8 cellular contexts compared by ENCODE assay signal in genomic region chr22:31495343-31495742, GRCh38. TPM values are rescaled to one million over a fixed set of nuclear protein-coding genes. Genes with fewer than 3 reads are reported as not detected.
DNase-seq lines count a peak whose midpoint lies in the region; ATAC-seq, FAIRE-seq and TF ChIP-seq lines count a peak whose summit lies in the region.

No MANE protein-coding gene starts in this region.

- H3K4me3 ChIP-seq in OCI-LY3 (ENCODE audit: low read length) (peak overlapping the region; percentile 85), H1 (ENCODE audit: extremely low read depth in 1 of 4, insufficient read depth in 2 of 4, low read depth in 3 of 4, low read length in 4 of 4) (peak overlapping the region in 3 of 4 experiments; percentile 61 to 76 (median 75); a peak in 5 of 8 replicates), osteoblast (ENCODE audit: insufficient read depth, low read length) (peak overlapping the region; percentile 98)

- no peak overlapping the region for H3K4ac ChIP-seq in H1 (replicated peaks; ENCODE audit: insufficient read length, low read depth, low read length)

- H2BK12ac ChIP-seq in H1 (ENCODE audit: low read depth, low read length), result no peak overlapping the region

- H3K9me3 ChIP-seq in OCI-LY3 (ENCODE audit: insufficient read depth, low read length) (peaks cover 6% of the 10 kb centered on the region), H1 (ENCODE audit: insufficient read depth in 2 of 2, low read depth in 1 of 2, low read length in 1 of 2) (peaks cover 0 to 5% of the 10 kb centered on the region in 2 experiments; a peak in 1 of 4 replicates), osteoblast (ENCODE audit: low read depth, low read length) (no peaks in the 10 kb centered on the region)

- H3K56ac ChIP-seq in H1 (replicated peaks; ENCODE audit: insufficient read length, low read depth, low read length), result no peak overlapping the region

- H2AK5ac ChIP-seq in H1 (ENCODE audit: low read depth, low read length), result no peak overlapping the region

- H3K9ac ChIP-seq in OCI-LY3 (ENCODE audit: low read length), result peak overlapping the region; percentile 89
- no peak overlapping the region for H3K9ac ChIP-seq in H1 (replicated peaks in 1 of 4; ENCODE audit: extremely low read depth in 1 of 4, low read depth in 3 of 4, low read length in 3 of 4)

- POLR2A ChIA-PET in H1 (lab: Charles Lee; ENCODE audit: partially characterized antibody), result interaction anchor here (1.5 kb wide), 1 partner anchor 96 kb away, joined by 3 read pairs; the partner anchor contains the start of gene DRG1

- H3K27me3 ChIP-seq in OCI-LY3 (ENCODE audit: low read depth, low read length) (no peaks in the 10 kb centered on the region), H1 (replicated peaks in 1 of 4; ENCODE audit: control insufficient read depth in 3 of 4, extremely low read depth in 1 of 4, insufficient read depth in 3 of 4, low read length in 3 of 4) (peaks cover 0 to 10% (median 4%) of the 10 kb centered on the region in 4 experiments; a peak in 2 of 7 replicates), osteoblast (ENCODE audit: insufficient read depth, low read length) (no peaks in the 10 kb centered on the region)

- H3K27ac Mint-ChIP-seq in Calu3 (ENCODE audit: unreplicated experiment), result no peak overlapping the region

- H2BK15ac ChIP-seq in H1 (ENCODE audit: low read length), result no peak overlapping the region

- H3K4me2 ChIP-seq in OCI-LY3 (ENCODE audit: low read length), result peak overlapping the region; percentile 80
- peak overlapping the region; percentile 69 to 78; a peak in 3 of 4 replicates for H3K4me2 ChIP-seq in H1 (ENCODE audit: insufficient read depth in 1 of 2, low read depth in 2 of 2, low read length in 2 of 2)
- H3K4me2 ChIP-seq in osteoblast (ENCODE audit: insufficient read depth, low read length), result peak overlapping the region; percentile 77

- H2AFZ ChIP-seq in OCI-LY3 (ENCODE audit: low read depth, low read length) (peak overlapping the region; percentile 32; the same call in 1 of the 2 replicates), H1 (ENCODE audit: low read length) (no peak overlapping the region), osteoblast (ENCODE audit: low read length) (peak overlapping the region; percentile 99)

- peak overlapping the region; percentile 79 for H4K5ac ChIP-seq in H1 (ENCODE audit: insufficient read length, low read depth, low read length)

- peaks cover 52% of the 10 kb centered on the region for H3K79me2 ChIP-seq in OCI-LY3 (ENCODE audit: low read length)
- peaks cover 0 to 5% of the 10 kb centered on the region in 2 experiments; a peak in 1 of 4 replicates for H3K79me2 ChIP-seq in H1 (ENCODE audit: control insufficient read depth in 1 of 2, insufficient read depth in 2 of 2, low read length in 2 of 2)
- peaks cover 25% of the 10 kb centered on the region for H3K79me2 ChIP-seq in osteoblast (ENCODE audit: insufficient read depth, low read length)

- H3K23ac ChIP-seq in H1 (ENCODE audit: insufficient read length), result no peak overlapping the region

- no peak for TF ChIP-seq RAD21 in H1 (IDR thresholded peaks at IDR 0.05 in 1 of 2, conservative IDR thresholded peaks at IDR 0.05 in 1 of 2; ENCODE audit: low read depth in 2 of 2, low read length in 2 of 2)

- H3K18ac ChIP-seq in H1 (ENCODE audit: extremely low read depth, low read length), result no peak overlapping the region; the same call in 1 of the 2 replicates

- H3K36me3 ChIP-seq in OCI-LY3 (replicated peaks; ENCODE audit: low read depth, low read length) (peaks cover 30% of the 10 kb centered on the region), H1 (ENCODE audit: control insufficient read depth in 2 of 4, insufficient read depth in 4 of 4, low read length in 3 of 4) (no peaks in the 10 kb centered on the region), osteoblast (ENCODE audit: insufficient read depth, low read length) (no peaks in the 10 kb centered on the region)

- no peak for DNase-seq in Calu3
- DNase-seq in H1 (ENCODE audit: low read depth in 1 of 2, low spot score in 2 of 2), result no peak
- no peak for DNase-seq in osteoblast (ENCODE audit: insufficient read length, low spot score, missing footprints)
- no peak for DNase-seq in NCI-H128 (lab: John Stamatoyannopoulos, UW; ENCODE audit: unreplicated experiment)
- no peak for DNase-seq in NCI-H2081 (lab: John Stamatoyannopoulos, UW)
- no peak for DNase-seq in KG1 (lab: John Stamatoyannopoulos, UW)

- intact Hi-C loops in Calu3 (cut with micrococcal nuclease; ENCODE audit: unreplicated experiment), result no loop called here

- peak overlapping the region; percentile 90 for H3K4me3 Mint-ChIP-seq in Calu3 (ENCODE audit: low read depth, unreplicated experiment)

- peaks cover 11% of the 10 kb centered on the region for H3K4me1 Mint-ChIP-seq in Calu3 (ENCODE audit: low read depth, unreplicated experiment)

- no peak for FAIRE-seq in H1 (lab: Jason Lieb, UNC)

- no peak overlapping the region for H2BK5ac ChIP-seq in H1 (ENCODE audit: low read depth, low read length)

- no peak for TF ChIP-seq CTCF in Calu3 (IDR thresholded peaks at IDR 0.05; ENCODE audit: unreplicated experiment)
- no peak for TF ChIP-seq CTCF in OCI-LY3 (IDR thresholded peaks at IDR 0.05; ENCODE audit: low read depth, low read length)
- no peak for TF ChIP-seq CTCF in H1 (IDR thresholded peaks at IDR 0.05; ENCODE audit: control extremely low read depth in 1 of 3, insufficient read depth in 1 of 3, low read depth in 1 of 3, low read length in 3 of 3)
- no peak for TF ChIP-seq CTCF in osteoblast (IDR thresholded peaks at IDR 0.05; ENCODE audit: extremely low read depth, low read depth, low read length)

- H4K20me1 ChIP-seq in OCI-LY3 (ENCODE audit: insufficient read depth, low read length) (no peaks in the 10 kb centered on the region), H1 (replicated peaks in 1 of 2; ENCODE audit: control insufficient read depth in 1 of 2, insufficient read depth in 2 of 2, low read length in 2 of 2) (no peaks in the 10 kb centered on the region), osteoblast (ENCODE audit: insufficient read depth, low read length) (no peaks in the 10 kb centered on the region)

- no peaks in the 10 kb centered on the region for H3K27me3 Mint-ChIP-seq in Calu3 (ENCODE audit: unreplicated experiment)

- CTCF ChIA-PET in Calu3 (lab: Charles Lee) (no interaction called here), H1 (lab: Charles Lee; ENCODE audit: partially characterized antibody) (no interaction called here)

- no peak overlapping the region for H4K91ac ChIP-seq in H1 (replicated peaks; ENCODE audit: insufficient read length, low read length)

- H3K23me2 ChIP-seq in H1 (ENCODE audit: low read depth, low read length), result peaks cover 4% of the 10 kb centered on the region; the same call in 1 of the 2 replicates

- H3K27ac ChIP-seq in OCI-LY3 (ENCODE audit: low read length) (peak overlapping the region; percentile 95), H1 (ENCODE audit: low read depth, low read length) (no peak overlapping the region), osteoblast (ENCODE audit: low read depth, low read length) (no peak overlapping the region)

- no peak overlapping the region for H2BK20ac ChIP-seq in H1 (ENCODE audit: low read length)

- H2BK120ac ChIP-seq in H1 (replicated peaks; ENCODE audit: low read depth, low read length), result no peak overlapping the region

- no peak overlapping the region for H4K8ac ChIP-seq in H1 (ENCODE audit: extremely low read depth, insufficient read depth, low read length)

- H3K9me3 Mint-ChIP-seq in Calu3 (ENCODE audit: low read depth, unreplicated experiment), result no peaks in the 10 kb centered on the region

- no peaks in the 10 kb centered on the region for H3K79me1 ChIP-seq in H1 (ENCODE audit: low read depth, low read length)

- 81% methylated on average over 15 of the region's 15 CpGs; no CpG with 5 or more reads in 1 of the 2 experiments for WGBS in H1 (ENCODE audit: extremely low coverage in 1 of 2, insufficient coverage in 1 of 2, insufficient read length in 1 of 2, insufficient replicate concordance in 2 of 2, low coverage in 1 of 2, low lambda C conversion rate in 2 of 2, missing lambda C conversion rate in 1 of 2), 2 experiments

- TF ChIP-seq EP300 in H1 (IDR thresholded peaks at IDR 0.05; ENCODE audit: borderline replicate concordance in 1 of 2, low read depth in 2 of 2, low read length in 2 of 2), result no peak

- TF ChIP-seq POLR2A in H1 (IDR thresholded peaks at IDR 0.05; ENCODE audit: control extremely low read depth in 1 of 2, low read depth in 2 of 2, low read length in 2 of 2), result no peak

- H3K14ac ChIP-seq in H1 (ENCODE audit: insufficient read length), result no peak overlapping the region

- BruUV-seq in Calu3 (replicated peaks; lab: Mats Ljungman, UMichigan), result no TSS peak

- no peak for ATAC-seq in GM21717 (IDR thresholded peaks at IDR 0.05; ENCODE audit: unreplicated experiment)

- H3K36me3 Mint-ChIP-seq in Calu3 (ENCODE audit: insufficient read depth, unreplicated experiment), result peaks cover 25% of the 10 kb centered on the region

- peaks cover 42% of the 10 kb centered on the region for H3K4me1 ChIP-seq in OCI-LY3 (ENCODE audit: low read length)
- H3K4me1 ChIP-seq in H1 (replicated peaks in 1 of 4; ENCODE audit: control insufficient read depth in 3 of 4, insufficient read depth in 4 of 4, low read length in 3 of 4), result peaks cover 1 to 8% (median 7%) of the 10 kb centered on the region in 4 experiments; a peak in 6 of 7 replicates
- H3K4me1 ChIP-seq in osteoblast (ENCODE audit: insufficient read depth, low read length), result peaks cover 8% of the 10 kb centered on the region

RNA-seq across cellular contexts. Expression of gene SFI1, which starts 1.0 kb away (rescaled TPM):
- 59.2 and 61.4 TPM in 2 replicates for total RNA-seq in Calu3 (2022)
- 30.1 and 31.2 TPM in 2 replicates for total RNA-seq in H1 (2021; fragmentation: NEBNext Ultra II Directional; extraction: Animal tissue kit (Norgen Biotek cat#: 25700))
- polyA plus RNA-seq in H1 (2011; rRNA removed), result 10.4 and 19.6 TPM in 2 replicates
- 21.6 TPM for polyA plus RNA-seq in H1 (2011; cell fraction: cytosol; rRNA removed)
- 108 TPM for polyA plus RNA-seq in H1 (2011; cell fraction: nucleus; rRNA removed)
- 21.3 to 26.3 TPM (median 24.8 TPM) in 4 replicates for polyA plus RNA-seq in H1 (2012, experiment 1 of 2)
- 6.0 TPM for polyA plus RNA-seq in H1 (2012, experiment 2 of 2)
- 13.5 TPM for polyA plus RNA-seq in H1 (2013, experiment 1 of 2)
- 11.4 TPM for polyA plus RNA-seq in H1 (2013, experiment 2 of 2)
- polyA minus RNA-seq in H1 (2011; rRNA and poly(A)+ RNA removed), result 25.3 and 28.1 TPM in 2 replicates
- polyA minus RNA-seq in H1 (2011; cell fraction: cytosol; rRNA and poly(A)+ RNA removed), result 23.9 TPM
- 55.0 TPM for polyA minus RNA-seq in H1 (2011; cell fraction: nucleus; rRNA and poly(A)+ RNA removed)
- 16.6 and 18.3 TPM in 2 replicates for total RNA-seq in osteoblast

RNA-seq across cellular contexts. Expression of gene EIF4ENIF1, which starts 5.7 kb away (rescaled TPM):
- 27.3 and 32.0 TPM in 2 replicates for total RNA-seq in Calu3 (2022)
- 23.2 and 23.6 TPM in 2 replicates for total RNA-seq in H1 (2021; fragmentation: NEBNext Ultra II Directional; extraction: Animal tissue kit (Norgen Biotek cat#: 25700))
- 18.7 and 21.9 TPM in 2 replicates for polyA plus RNA-seq in H1 (2011; rRNA removed)
- polyA plus RNA-seq in H1 (2011; cell fraction: cytosol; rRNA removed), result 16.2 TPM
- polyA plus RNA-seq in H1 (2011; cell fraction: nucleus; rRNA removed), result 20.7 TPM
- 17.3 to 20.0 TPM (median 18.3 TPM) in 4 replicates for polyA plus RNA-seq in H1 (2012, experiment 1 of 2)
- polyA plus RNA-seq in H1 (2012, experiment 2 of 2), result 3.3 TPM
- 12.2 TPM for polyA plus RNA-seq in H1 (2013, experiment 1 of 2)
- 12.4 TPM for polyA plus RNA-seq in H1 (2013, experiment 2 of 2)
- polyA minus RNA-seq in H1 (2011; rRNA and poly(A)+ RNA removed), result 25.8 and 26.2 TPM in 2 replicates
- polyA minus RNA-seq in H1 (2011; cell fraction: cytosol; rRNA and poly(A)+ RNA removed), result 11.4 TPM
- polyA minus RNA-seq in H1 (2011; cell fraction: nucleus; rRNA and poly(A)+ RNA removed), result 24.8 TPM
- total RNA-seq in osteoblast, result 13.4 and 15.6 TPM in 2 replicates
